8 cellular contexts compared by ENCODE assay signal in genomic region chr10:27605337-27605736, GRCh38.
"Had no signal": no experiment of that assay in that cellular context is flagged by ENCODE, and none has a peak within 500 bp of the region (broad histone marks: within the 10 kb centered on the region; RNA-seq: fewer than 3 reads in every experiment).

No MANE protein-coding gene starts in this region.

- H3K9me3 Mint-ChIP-seq: GM23338, H9, IgD-negative memory B cell had no signal

- H3K4me1 Mint-ChIP-seq: IgD-negative memory B cell had no signal

- H3K27ac Mint-ChIP-seq: GM23338, H9, IgD-negative memory B cell had no signal

- DNase-seq: H9, HCEC 1CT, KBM-7 had no signal

- H3K9ac ChIP-seq: KMS-11 had no signal

- H3K4me3 Mint-ChIP-seq: GM23338, H9, IgD-negative memory B cell had no signal

- ATAC-seq: GM23338, HepG2 had no signal

- H3K4me2 ChIP-seq: GM23338, KMS-11 had no signal

- H3K27ac ChIP-seq: HL-60, KMS-11 had no signal

- H3K4me3 ChIP-seq: GM23338 had no signal

- H3K36me3 Mint-ChIP-seq: IgD-negative memory B cell had no signal
